In the genomic region with DNA sequence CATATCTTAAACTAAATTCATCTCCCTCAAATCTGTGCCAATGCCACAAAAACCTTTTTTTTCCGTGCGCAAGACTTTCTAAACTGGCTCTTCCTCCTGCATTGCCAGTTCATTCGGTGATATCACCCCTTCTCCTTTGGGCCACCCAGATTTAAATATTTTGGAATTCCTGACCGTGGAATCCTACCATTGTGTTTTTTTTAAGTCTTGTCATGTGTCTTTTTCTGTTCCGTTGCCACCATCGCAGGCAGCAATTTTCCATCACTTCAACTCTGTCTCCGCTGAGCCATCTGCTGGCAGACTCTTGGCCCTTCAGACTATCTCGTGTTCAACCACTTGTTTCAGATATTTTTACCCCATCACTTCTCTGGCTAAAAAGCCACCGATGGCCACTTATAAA, we compare ENCODE assay signal across 18 cellular contexts.
DNase-seq lines count a peak whose midpoint lies in the region; ATAC-seq and TF ChIP-seq lines count a peak whose summit lies in the region.
"Had no signal": no experiment of that assay in that cellular context is flagged by ENCODE, and none has a peak within 500 bp of the region (broad histone marks: within the 10 kb centered on the region; RNA-seq: fewer than 3 reads in every experiment).

No MANE protein-coding gene starts in this region.

- no peak overlapping the region for H3K4me3 Mint-ChIP-seq in H9
- H3K4me3 Mint-ChIP-seq: activated naive CD4-positive, alpha-beta T cell treated with anti-CD3 and anti-CD28 coated beads for 36 hours; CD14-positive monocyte; stimulated activated naive CD8-positive, alpha-beta T cell treated with anti-CD3 and anti-CD28 coated beads, Interleukin-15, Interleukin-2, amounts not matched to agents 100 ng/mL and 50 ng/mL, for 24 hours; T-helper 17 cell had no signal

- no CpG with 5 or more reads among the region's 9 CpGs for whole genome bisulfite sequencing in H9 (ENCODE audit: extremely low coverage, insufficient read length, low lambda C conversion rate)

- no peak overlapping the region for H4K91ac ChIP-seq in H9 (ENCODE audit: insufficient read length, low read depth, low read length)

- no peaks in the 10 kb centered on the region; the same call in 1 of the 2 replicates for H3K27me3 Mint-ChIP-seq in H9 (ENCODE audit: low read depth)

- H3K9me3 Mint-ChIP-seq in H9, result no peaks in the 10 kb centered on the region
- H3K9me3 Mint-ChIP-seq: activated naive CD4-positive, alpha-beta T cell treated with anti-CD3 and anti-CD28 coated beads for 36 hours; stimulated activated naive CD8-positive, alpha-beta T cell treated with anti-CD3 and anti-CD28 coated beads, Interleukin-15, Interleukin-2, amounts not matched to agents 100 ng/mL and 50 ng/mL, for 24 hours had no signal

- no peak overlapping the region for H2BK15ac ChIP-seq in H9 (ENCODE audit: low read depth, low read length)

- DNase-seq in H9, result no peak
- peak; percentile 4 to 30 for DNase-seq in hippocampal formation (lab: John Stamatoyannopoulos, UW)
- DNase-seq in gastrocnemius medialis, result peak in 1 of 2 donors; percentile 41
- no peak for DNase-seq in NCI-H774 (lab: John Stamatoyannopoulos, UW)
- DNase-seq in NCI-H2171 treated with DMSO at 0.1 percent for 48 hours (lab: John Stamatoyannopoulos, UW), result no peak
- DNase-seq in HPDE6-E6E7 (ENCODE audit: extremely low spot score), result no peak
- DNase-seq: activated CD8-positive, alpha-beta memory T cell treated with anti-CD3 and anti-CD28 coated beads, Interleukin-2, amount 50 U/mL, for 48 hours; activated naive CD4-positive, alpha-beta T cell treated with anti-CD3 and anti-CD28 coated beads for 36 hours; effector CD8-positive, alpha-beta T cell; NCI-H146; NCI-H526 treated with DMSO at 0.1 percent for 48 hours; RPMI8226; T-helper 17 cell had no signal

- H4K5ac ChIP-seq in H9 (ENCODE audit: insufficient read length, low read depth, low read length), result no peak overlapping the region

- H3K9me3 ChIP-seq in H9 (ENCODE audit: control insufficient read depth, low read depth, low read length) (no peaks in the 10 kb centered on the region), gastrocnemius medialis (no peaks in the 10 kb centered on the region)

- no peak overlapping the region for H2BK5ac ChIP-seq in H9 (ENCODE audit: insufficient read length, low read length)

- H4K20me1 ChIP-seq in H9 (ENCODE audit: control insufficient read depth, insufficient read depth, insufficient read length), result no peaks in the 10 kb centered on the region

- no peak overlapping the region for H2AK5ac ChIP-seq in H9 (ENCODE audit: insufficient read length, low read length)

- no peak overlapping the region for H3K23ac ChIP-seq in H9 (ENCODE audit: insufficient read length, low read depth, low read length)

- H3K27ac Mint-ChIP-seq in H9, result peak overlapping the region in 1 of 3 experiments; percentile 6; a peak in 1 of 7 replicates
- H3K27ac Mint-ChIP-seq: activated naive CD4-positive, alpha-beta T cell treated with anti-CD3 and anti-CD28 coated beads for 36 hours; CD14-positive monocyte; stimulated activated naive CD8-positive, alpha-beta T cell treated with anti-CD3 and anti-CD28 coated beads, Interleukin-15, Interleukin-2, amounts not matched to agents 100 ng/mL and 50 ng/mL, for 24 hours; T-helper 17 cell had no signal

- H3K9ac ChIP-seq in H9 (ENCODE audit: extremely low read depth, insufficient read length, low read length), result no peak overlapping the region
- H3K9ac ChIP-seq: KMS-11 had no signal

- H3K79me2 ChIP-seq in H9 (ENCODE audit: insufficient read depth, low read length), result no peaks in the 10 kb centered on the region

- H3K56ac ChIP-seq in H9 (ENCODE audit: insufficient read length, low read depth, low read length), result no peak overlapping the region

- H3K36me3 ChIP-seq in gastrocnemius medialis, result no peaks in the 10 kb centered on the region

- no peak overlapping the region for H3K4me3 ChIP-seq in gastrocnemius medialis

- H3K4me2 ChIP-seq in H9 (ENCODE audit: insufficient read depth, insufficient read length, low read length), result no peak overlapping the region
- H3K4me2 ChIP-seq: KMS-11 had no signal

- peaks cover 15% of the 10 kb centered on the region for H3K4me1 ChIP-seq in H9 (ENCODE audit: insufficient read depth, low read length)
- peaks cover 7 to 26% of the 10 kb centered on the region in 2 donors for H3K4me1 ChIP-seq in gastrocnemius medialis

- no peak overlapping the region for H2BK20ac ChIP-seq in H9 (ENCODE audit: low read depth, low read length, poor library complexity, severe bottlenecking)

- H3K14ac ChIP-seq in H9 (ENCODE audit: insufficient read depth, low read length), result no peak overlapping the region

- no peak for TF ChIP-seq POLR2A in gastrocnemius medialis (IDR thresholded peaks at IDR 0.05)

- H2BK12ac ChIP-seq in H9 (ENCODE audit: insufficient read length, low read depth, low read length), result no peak overlapping the region

- H3K36me3 Mint-ChIP-seq in H9 (ENCODE audit: insufficient read depth in 1 of 3, low read depth in 3 of 3), result no peaks in the 10 kb centered on the region; a peak in 1 of 7 replicates
- H3K36me3 Mint-ChIP-seq: CD14-positive monocyte had no signal

- ATAC-seq in gastrocnemius medialis, result peak; percentile 43 to 59
- ATAC-seq in HG03108 (IDR thresholded peaks at IDR 0.05; ENCODE audit: unreplicated experiment), result no peak
- ATAC-seq: T-helper 17 cell had no signal

- no peak overlapping the region for H3K27ac ChIP-seq in H9 (ENCODE audit: insufficient read length, low read depth, low read length)
- H3K27ac ChIP-seq in VCaP, result peak overlapping the region; percentile 91
- peak overlapping the region in 3 of 4 donors; percentile 30 to 54 (median 53) for H3K27ac ChIP-seq in gastrocnemius medialis
- H3K27ac ChIP-seq: KMS-11 had no signal

- TF ChIP-seq CTCF in H9 (conservative IDR thresholded peaks at IDR 0.05) (peak; percentile 22; the same call in 1 of the 3 replicates), VCaP (conservative IDR thresholded peaks at IDR 0.05) (no peak), gastrocnemius medialis (IDR thresholded peaks at IDR 0.05 in 4 of 5, conservative IDR thresholded peaks at IDR 0.05 in 1 of 5) (no peak)

- H4K8ac ChIP-seq in H9 (replicated peaks; ENCODE audit: insufficient read length, low read depth, low read length), result no peak overlapping the region

- H2AFZ ChIP-seq in H9 (ENCODE audit: low read length), result no peak overlapping the region

- H3K23me2 ChIP-seq in H9 (ENCODE audit: insufficient read length, low read depth, low read length, poor library complexity, severe bottlenecking), result no peaks in the 10 kb centered on the region

- no peak overlapping the region for H3K18ac ChIP-seq in H9 (ENCODE audit: insufficient read length, low read depth, low read length)

- in situ Hi-C loops in gastrocnemius medialis (cut with MboI; ENCODE audit: low sequenced_read_pairs in 4 of 4), result no loop called here

- no peak overlapping the region for H2BK120ac ChIP-seq in H9 (ENCODE audit: low read depth, low read length, poor library complexity, severe bottlenecking)

- H3T11ph ChIP-seq in H9 (ENCODE audit: low read length), result no peak overlapping the region

- H3K79me1 ChIP-seq in H9 (ENCODE audit: insufficient read depth, low read depth, low read length, poor library complexity, severe bottlenecking), result no peaks in the 10 kb centered on the region

- intact Hi-C loops in gastrocnemius medialis (cut with DNase I; ENCODE audit: low total_unique reads), result no loop called here

- H3K4ac ChIP-seq in H9 (ENCODE audit: low read depth, low read length), result no peak overlapping the region

- H3K27me3 ChIP-seq in H9 (ENCODE audit: insufficient read depth, low read length) (no peaks in the 10 kb centered on the region), gastrocnemius medialis (no peaks in the 10 kb centered on the region)

- peaks cover 39 to 45% of the 10 kb centered on the region in 2 experiments for H3K4me1 Mint-ChIP-seq in H9
- H3K4me1 Mint-ChIP-seq: CD14-positive monocyte had no signal

Comparison
In these comparisons a context has a peak if more than half of its experiments do, and no peak if none do; other contexts are left out.
1. DNase-seq: peak in hippocampal formation (2 of 2); none in H9 (single experiment), NCI-H774 (single experiment), NCI-H2171 treated with DMSO at 0.1 percent for 48 hours (single experiment) and HPDE6-E6E7 (single experiment).